Comparison of ENCODE assay signal across 16 cellular contexts in the genomic region with DNA sequence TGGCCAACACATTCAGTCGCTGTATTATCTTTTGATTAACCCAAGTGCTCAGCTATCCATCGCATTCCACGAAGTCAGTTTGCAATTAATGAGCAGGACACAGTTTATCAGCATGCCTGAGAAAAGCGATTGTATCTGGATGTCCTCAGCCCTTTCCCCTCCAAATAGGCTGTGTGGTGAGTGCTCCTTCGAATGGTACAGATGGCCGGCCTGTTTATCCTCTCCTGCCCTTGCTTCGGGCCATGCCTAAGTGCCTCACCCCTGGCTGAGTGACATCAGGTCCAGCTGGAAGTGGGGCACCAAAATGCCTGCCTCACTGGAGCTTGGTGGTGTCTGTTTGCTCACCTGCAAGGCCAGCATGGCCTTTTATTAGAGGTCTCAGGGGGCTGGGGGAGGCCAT.
"Had no signal": no experiment of that assay in that cellular context is flagged by ENCODE, and none has a peak within 500 bp of the region (broad histone marks: within the 10 kb centered on the region; RNA-seq: fewer than 3 reads in every experiment).

No MANE protein-coding gene starts in this region.

- H3K36me3 ChIP-seq: lower lobe of right lung, neural progenitor cell, pancreas, thyroid gland, vagina had no signal

- H3K9ac ChIP-seq: neural progenitor cell had no signal

- H3K9me3 ChIP-seq: lower lobe of right lung, pancreas, thyroid gland, vagina had no signal

- H3K27ac ChIP-seq: lower lobe of right lung, neural progenitor cell, pancreas, thyroid gland, vagina had no signal

- DNase-seq: activated CD4-positive, alpha-beta T cell treated with anti-CD3 and anti-CD28 coated beads, Interleukin-2, amount 10 ng/mL, durations not matched to agents 24 days and 14 days; activated effector memory CD4-positive, alpha-beta T cell treated with Interleukin-2 at 50 U/mL for 16 hours; activated T-cell treated with anti-CD3 and anti-CD28 coated beads, Interleukin-2, amount 50 U/mL, for 1 hour; amniotic stem cell; cerebellar nuclear complex; dermis blood vessel endothelial cell; hypothalamus; lower lobe of right lung; pancreas; stimulated activated CD4-positive, alpha-beta T cell treated with anti-CD3 and anti-CD28 coated beads, Interleukin-15, amount 100 ng/mL, for 24 hours; stimulated activated CD4-positive, alpha-beta T cell treated with anti-CD3 and anti-CD28 coated beads, Interleukin-4, amount 100 ng/mL, for 24 hours; thyroid gland had no signal

- H3K27me3 ChIP-seq: neural progenitor cell, pancreas, vagina had no signal

- ATAC-seq: activated naive CD4-positive, alpha-beta T cell treated with anti-CD3 and anti-CD28 coated beads, Interleukin-2, amount 50 U/mL, for 72 hours; lower lobe of right lung; pancreas; WTC11 had no signal

- H2AFZ ChIP-seq: neural progenitor cell had no signal

- H3K4me2 ChIP-seq: neural progenitor cell had no signal

- H3K4me1 ChIP-seq: neural progenitor cell, thyroid gland, vagina had no signal

- H3K4me3 ChIP-seq: lower lobe of right lung, neural progenitor cell, pancreas, thyroid gland, vagina had no signal
